In genomic region chr6:47034421-47034820, GRCh38 we compare ENCODE assay signal across 16 cellular contexts. TPM values are rescaled to one million over a fixed set of nuclear protein-coding genes. Genes with fewer than 3 reads are reported as not detected.
DNase-seq lines count a peak whose midpoint lies in the region; FAIRE-seq and TF ChIP-seq lines count a peak whose summit lies in the region.
"Had no signal": no experiment of that assay in that cellular context is flagged by ENCODE, and none has a peak within 500 bp of the region (broad histone marks: within the 10 kb centered on the region; RNA-seq: fewer than 3 reads in every experiment).

No MANE protein-coding gene starts in this region.

- H3K27me3 ChIP-seq in keratinocyte (ENCODE audit: control insufficient read depth, extremely low read depth, insufficient read depth, low read length), result no peaks in the 10 kb centered on the region
- H3K27me3 ChIP-seq: upper lobe of right lung had no signal

- peak overlapping the region; percentile 19 for H3K9ac ChIP-seq in keratinocyte (ENCODE audit: control insufficient read depth, extremely low read depth, insufficient read depth, low read length)

- H3K27ac ChIP-seq in keratinocyte (ENCODE audit: control insufficient read depth, insufficient read depth, low read length), result no peak overlapping the region
- H3K27ac ChIP-seq: right lobe of liver, upper lobe of right lung had no signal

- H3K4me1 ChIP-seq in keratinocyte (ENCODE audit: control insufficient read depth, extremely low read depth, insufficient read depth, low read length), result peaks cover 17% of the 10 kb centered on the region
- H3K4me1 ChIP-seq: Caco-2, right lobe of liver had no signal

- no peaks in the 10 kb centered on the region for H3K36me3 ChIP-seq in keratinocyte (ENCODE audit: control insufficient read depth in 2 of 2, extremely low read depth in 1 of 2, insufficient read depth in 2 of 2, low read length in 2 of 2)
- H3K36me3 ChIP-seq: right lobe of liver, upper lobe of right lung had no signal

- peak; percentile 83 for DNase-seq in DMS 273 (lab: John Stamatoyannopoulos, UW; ENCODE audit: unreplicated experiment)
- DNase-seq in NCI-H69 (lab: John Stamatoyannopoulos, UW), result peak; percentile 73
- DNase-seq in cerebellar cortex (ENCODE audit: low spot score), result peak; percentile 89
- DNase-seq in keratinocyte (ENCODE audit: low read depth, low spot score), result no peak
- DNase-seq in D341Med (ENCODE audit: low spot score), result no peak
- DNase-seq in stimulated activated CD4-positive, alpha-beta T cell treated with anti-CD3 and anti-CD28 coated beads, Interleukin-2, amount 100 ng/mL, for 48 hours, result no peak
- no peak for DNase-seq in SHP77 (lab: John Stamatoyannopoulos, UW)
- DNase-seq in HCEC 1CT, result no peak
- DNase-seq: activated CD4-positive, alpha-beta T cell treated with anti-CD3 and anti-CD28 coated beads, Interleukin-2, amount 50 U/mL, for 4 hours; activated T-cell treated with anti-CD3 and anti-CD28 coated beads, Interleukin-2, amount 50 U/mL, for 4 hours; Caco-2; MM.1S; right lobe of liver; upper lobe of right lung had no signal

- H3K79me2 ChIP-seq in keratinocyte (ENCODE audit: control insufficient read depth, insufficient read depth, low read length), result peaks cover 28% of the 10 kb centered on the region

- no peaks in the 10 kb centered on the region for H3K9me1 ChIP-seq in keratinocyte (ENCODE audit: control insufficient read depth, extremely low read depth, insufficient read depth, low read length)

- FAIRE-seq in keratinocyte (lab: Jason Lieb, UNC), result no peak
- FAIRE-seq: frontal cortex, GM18507 had no signal

- dilution Hi-C loops in keratinocyte (cut with MboI; ENCODE audit: extremely low pct_ligation_motif_present, low sequenced_read_pairs), result no loop called here

- no peaks in the 10 kb centered on the region for H4K20me1 ChIP-seq in keratinocyte (ENCODE audit: control insufficient read depth, extremely low read depth, insufficient read depth, low read length)

- TF ChIP-seq CTCF in keratinocyte (optimal IDR thresholded peaks at IDR 0.05 in 1 of 3, IDR thresholded peaks at IDR 0.05 in 1 of 3, conservative IDR thresholded peaks at IDR 0.05 in 1 of 3; ENCODE audit: extremely low read depth in 1 of 3, insufficient read depth in 2 of 3, low read length in 3 of 3), result no peak

- H3K9me3 ChIP-seq in keratinocyte (ENCODE audit: control insufficient read depth, low read depth, low read length), result no peaks in the 10 kb centered on the region
- H3K9me3 ChIP-seq: Caco-2, right lobe of liver, upper lobe of right lung had no signal

- peak overlapping the region; percentile 74 for H3K4me2 ChIP-seq in keratinocyte (ENCODE audit: control insufficient read depth, extremely low read depth, insufficient read depth, low read depth, low read length)

- H2AFZ ChIP-seq in keratinocyte (ENCODE audit: control insufficient read depth, low read length), result no peak overlapping the region

- H3K4me3 ChIP-seq in keratinocyte (ENCODE audit: control insufficient read depth in 2 of 3, extremely low read depth in 1 of 3, insufficient read depth in 2 of 3, low read depth in 1 of 3, low read length in 3 of 3), result peak overlapping the region in 2 of 3 experiments; percentile 28 to 48
- H3K4me3 ChIP-seq: right lobe of liver, upper lobe of right lung had no signal

RNA-seq across cellular contexts. Expression of gene ADGRF1, which starts 7.7 kb away (rescaled TPM):
- polyA plus RNA-seq in keratinocyte, result 27.7 to 43.9 TPM (median 35.3 TPM) in 3 replicates
- 0.81 TPM for polyA plus RNA-seq in keratinocyte (2011; ENCODE audit: low read depth)
- 10.6 and 18.7 TPM in 2 replicates for polyA plus RNA-seq in keratinocyte (2011; cell fraction: cytosol; rRNA removed)
- 49.2 and 51.7 TPM in 2 replicates for polyA plus RNA-seq in keratinocyte (2011; cell fraction: nucleus; rRNA removed)
- polyA plus RNA-seq in keratinocyte (2012; ENCODE audit: low replicate concordance), result 1.3 and 18.6 TPM in 2 replicates
- 27.6 to 62.8 TPM (median 50.3 TPM) in 3 replicates for polyA minus RNA-seq in keratinocyte
- 22.8 TPM for polyA minus RNA-seq in keratinocyte (2011; cell fraction: cytosol; rRNA and poly(A)+ RNA removed)
- 30.0 and 57.9 TPM in 2 replicates for polyA minus RNA-seq in keratinocyte (2011; cell fraction: nucleus; rRNA and poly(A)+ RNA removed)

Comparison
In these comparisons a context has a peak if more than half of its experiments do, and no peak if none do; other contexts are left out.
1. DNase-seq: peak in DMS 273 (single experiment), NCI-H69 (single experiment) and cerebellar cortex (single experiment); none in keratinocyte (single experiment), D341Med (single experiment), stimulated activated CD4-positive, alpha-beta T cell treated with anti-CD3 and anti-CD28 coated beads, Interleukin-2, amount 100 ng/mL, for 48 hours (0 of 2), SHP77 (0 of 2) and HCEC 1CT (single experiment).